Comparison of ENCODE assay signal across 11 cellular contexts in the genomic region with DNA sequence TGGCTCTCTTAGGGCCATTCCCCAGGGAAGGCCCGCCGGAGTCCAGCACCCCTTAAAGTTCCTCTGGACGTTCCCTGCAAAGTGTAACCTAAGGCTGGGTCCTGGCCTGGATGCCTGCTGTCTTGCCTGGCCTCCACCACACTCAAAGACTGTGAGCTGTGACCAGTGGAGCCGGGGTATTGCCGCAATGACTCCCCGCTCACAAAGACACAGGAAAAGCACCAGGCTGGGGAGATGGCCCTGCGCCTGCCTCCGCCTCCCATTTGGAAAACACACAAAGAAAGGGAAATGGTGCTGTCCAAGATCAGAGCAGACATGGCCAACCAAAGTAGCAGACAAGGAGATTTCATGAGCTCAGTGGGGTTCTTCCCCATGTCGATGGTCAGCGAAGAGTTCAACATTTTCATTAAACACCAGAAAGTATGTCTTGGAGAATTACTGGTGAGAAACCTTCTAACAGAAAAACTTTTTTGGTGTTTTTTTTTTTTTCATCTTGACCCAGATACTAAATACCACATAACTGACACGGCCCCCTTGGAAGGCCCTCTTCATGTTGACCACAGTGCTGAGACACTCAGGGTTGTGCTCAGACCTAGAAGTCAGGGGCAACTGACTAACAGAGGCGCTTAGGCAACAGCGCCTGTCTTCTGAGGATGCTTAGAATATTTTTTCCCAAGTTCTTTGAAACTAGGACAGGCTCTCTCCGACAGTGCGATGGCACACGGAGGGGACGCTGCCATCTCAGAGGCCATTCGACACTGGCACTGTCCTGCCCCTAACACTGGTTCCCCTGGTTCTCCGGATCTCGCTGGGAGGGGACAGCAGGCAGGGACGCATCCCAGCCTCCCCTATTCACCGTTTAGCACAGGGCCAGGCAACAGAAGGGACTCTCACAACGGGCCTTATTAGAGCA.
A peak's percentile ranks its signal among the peaks of the same experiment; 100 is the strongest.
DNase-seq lines count a peak whose midpoint lies in the region; ATAC-seq and FAIRE-seq lines count a peak whose summit lies in the region.
"Had no signal": no experiment of that assay in that cellular context is flagged by ENCODE, and none has a peak within 500 bp of the region (broad histone marks: within the 10 kb centered on the region; RNA-seq: fewer than 3 reads in every experiment).

No MANE protein-coding gene starts in this region.

- H3K9ac ChIP-seq in mesenchymal stem cell (ENCODE audit: low read length) = no peak overlapping the region

- intact Hi-C loops in activated T-helper 1 cell treated with anti-CD3 and anti-CD28 coated beads, Interleukin-12 subunit alpha, Interleukin-12 subunit beta, Interleukin-2, Interleukin-4 antibody, amounts not matched to agents 30 ng/mL and 10 ng/mL and 1 ng/mL, durations not matched to agents 14 hours and 24 hours and 36 hours (cut with micrococcal nuclease) = loop anchor here (1.0 to 2.0 kb wide), 6 partner anchors 15 to 227 kb away; a partner anchor contains a TSS

- no peak overlapping the region for H2AK5ac ChIP-seq in mesenchymal stem cell (ENCODE audit: low read length, severe bottlenecking)

- H3K36me3 ChIP-seq in small intestine (ENCODE audit: control insufficient read depth in 2 of 2, insufficient read depth in 2 of 2, low read length in 2 of 2) (no peaks in the 10 kb centered on the region), mesenchymal stem cell (ENCODE audit: control insufficient read depth in 1 of 2, insufficient read depth in 2 of 2, low read depth in 1 of 2, low read length in 2 of 2) (no peaks in the 10 kb centered on the region)

- H3K4me2 ChIP-seq in mesenchymal stem cell (ENCODE audit: low read length, poor library complexity, severe bottlenecking) = no peak overlapping the region

- H3K4me1 ChIP-seq in small intestine (ENCODE audit: control insufficient read depth in 2 of 2, insufficient read depth in 1 of 2, low read depth in 1 of 2, low read length in 1 of 2) = peaks cover 0 to 5% of the 10 kb centered on the region in 2 donors
- peaks cover 11% of the 10 kb centered on the region for H3K4me1 ChIP-seq in mesenchymal stem cell (ENCODE audit: control insufficient read depth, insufficient read depth, low read depth, low read length)

- H2BK12ac ChIP-seq in mesenchymal stem cell (ENCODE audit: low read length in 2 of 2) = no peak overlapping the region

- no peak overlapping the region for H4K91ac ChIP-seq in mesenchymal stem cell (ENCODE audit: low read length)

- H2BK120ac ChIP-seq in mesenchymal stem cell (ENCODE audit: low read depth, low read length) = no peak overlapping the region

- no peak overlapping the region for H3K18ac ChIP-seq in mesenchymal stem cell (ENCODE audit: low read depth in 1 of 2, low read length in 2 of 2)

- H3K23ac ChIP-seq in mesenchymal stem cell (ENCODE audit: low read length in 2 of 2) = no peak overlapping the region

- peak overlapping the region; percentile 88 for H3K27ac Mint-ChIP-seq in activated T-helper 1 cell treated with anti-CD3 and anti-CD28 coated beads, Interleukin-12 subunit alpha, Interleukin-12 subunit beta, Interleukin-2, Interleukin-4 antibody, amounts not matched to agents 30 ng/mL and 10 ng/mL and 1 ng/mL, durations not matched to agents 14 hours and 24 hours and 36 hours

- peaks cover 22% of the 10 kb centered on the region for H3K27me3 Mint-ChIP-seq in activated T-helper 1 cell treated with anti-CD3 and anti-CD28 coated beads, Interleukin-12 subunit alpha, Interleukin-12 subunit beta, Interleukin-2, Interleukin-4 antibody, amounts not matched to agents 30 ng/mL and 10 ng/mL and 1 ng/mL, durations not matched to agents 14 hours and 24 hours and 36 hours (ENCODE audit: insufficient read depth)

- no peak overlapping the region for H2BK15ac ChIP-seq in mesenchymal stem cell (ENCODE audit: low read depth, poor library complexity, severe bottlenecking)

- H3K9me3 ChIP-seq in small intestine (ENCODE audit: control insufficient read depth, low read depth) (no peaks in the 10 kb centered on the region), mesenchymal stem cell (ENCODE audit: control insufficient read depth, low read length) (no peaks in the 10 kb centered on the region)

- H3K4ac ChIP-seq in mesenchymal stem cell (ENCODE audit: low read depth in 1 of 2, low read length in 2 of 2) = no peak overlapping the region

- H3K4me1 Mint-ChIP-seq in activated T-helper 1 cell treated with anti-CD3 and anti-CD28 coated beads, Interleukin-12 subunit alpha, Interleukin-12 subunit beta, Interleukin-2, Interleukin-4 antibody, amounts not matched to agents 30 ng/mL and 10 ng/mL and 1 ng/mL, durations not matched to agents 14 hours and 24 hours and 36 hours (ENCODE audit: low read depth) = peaks cover 50% of the 10 kb centered on the region

- H2AFZ ChIP-seq in mesenchymal stem cell (ENCODE audit: low read depth, low read length) = no peak overlapping the region

- DNase-seq in activated T-helper 1 cell treated with anti-CD3 and anti-CD28 coated beads, Interleukin-12 subunit alpha, Interleukin-12 subunit beta, Interleukin-2, Interleukin-4 antibody, amounts not matched to agents 30 ng/mL and 10 ng/mL and 1 ng/mL, durations not matched to agents 14 hours and 24 hours and 36 hours (ENCODE audit: low spot score) = no peak
- peak; percentile 24 to 29 for DNase-seq in hippocampal formation (lab: John Stamatoyannopoulos, UW)
- no peak for DNase-seq in small intestine
- DNase-seq in AML-193 (lab: John Stamatoyannopoulos, UW) = no peak
- no peak for DNase-seq in mesenchymal stem cell
- DNase-seq: cerebellar nuclear complex, DMS79 treated with DMSO at 0.1 percent for 48 hours, kidney glomerular epithelial cell, NCI-H1436 had no signal

- ATAC-seq in HG02943 (IDR thresholded peaks at IDR 0.05; ENCODE audit: low read depth, unreplicated experiment) (peak; percentile 26), GM19023 (IDR thresholded peaks at IDR 0.05; ENCODE audit: unreplicated experiment) (no peak)

- H3K4me3 Mint-ChIP-seq in activated T-helper 1 cell treated with anti-CD3 and anti-CD28 coated beads, Interleukin-12 subunit alpha, Interleukin-12 subunit beta, Interleukin-2, Interleukin-4 antibody, amounts not matched to agents 30 ng/mL and 10 ng/mL and 1 ng/mL, durations not matched to agents 14 hours and 24 hours and 36 hours = peak overlapping the region; percentile 66

- H2BK5ac ChIP-seq in mesenchymal stem cell (ENCODE audit: low read depth, low read length, poor library complexity, severe bottlenecking) = no peak overlapping the region

- peaks cover 3% of the 10 kb centered on the region for H3K36me3 Mint-ChIP-seq in activated T-helper 1 cell treated with anti-CD3 and anti-CD28 coated beads, Interleukin-12 subunit alpha, Interleukin-12 subunit beta, Interleukin-2, Interleukin-4 antibody, amounts not matched to agents 30 ng/mL and 10 ng/mL and 1 ng/mL, durations not matched to agents 14 hours and 24 hours and 36 hours (ENCODE audit: low read depth)

- WGBS in small intestine, 3 donors = 77 to 79% (median 79%) methylated on average over 23 of the region's 23 CpGs
- 87% methylated on average over 21 of the region's 23 CpGs for WGBS in mesenchymal stem cell

- no peaks in the 10 kb centered on the region for H3K27me3 ChIP-seq in small intestine (ENCODE audit: control insufficient read depth in 2 of 2, insufficient read depth in 2 of 2, low read length in 2 of 2)
- H3K27me3 ChIP-seq in mesenchymal stem cell (ENCODE audit: control insufficient read depth in 1 of 2, insufficient read depth in 1 of 2, low read length in 2 of 2) = peaks cover 0 to 5% of the 10 kb centered on the region in 2 experiments

- H3K79me1 ChIP-seq in mesenchymal stem cell (replicated peaks; ENCODE audit: low read length, poor library complexity, severe bottlenecking) = no peaks in the 10 kb centered on the region

- no peak overlapping the region for H3K14ac ChIP-seq in mesenchymal stem cell (ENCODE audit: low read length in 2 of 2)

- no peak overlapping the region for H4K8ac ChIP-seq in mesenchymal stem cell (ENCODE audit: low read length)

- H3K4me3 ChIP-seq in small intestine (ENCODE audit: low read depth in 1 of 2, low read length in 2 of 2) = peak overlapping the region in 1 of 2 donors; percentile 47
- no peak overlapping the region for H3K4me3 ChIP-seq in mesenchymal stem cell (ENCODE audit: insufficient read depth in 1 of 2, low read depth in 1 of 2, low read length in 2 of 2)

- no peaks in the 10 kb centered on the region for H3K9me3 Mint-ChIP-seq in activated T-helper 1 cell treated with anti-CD3 and anti-CD28 coated beads, Interleukin-12 subunit alpha, Interleukin-12 subunit beta, Interleukin-2, Interleukin-4 antibody, amounts not matched to agents 30 ng/mL and 10 ng/mL and 1 ng/mL, durations not matched to agents 14 hours and 24 hours and 36 hours

- H3K27ac ChIP-seq in small intestine (ENCODE audit: low read depth in 1 of 2, low read length in 1 of 2) (peak overlapping the region; percentile 30 to 79), mesenchymal stem cell (ENCODE audit: low read length, poor library complexity, severe bottlenecking) (no peak overlapping the region)

- FAIRE-seq in small intestine (lab: Jason Lieb, UNC) = no peak

Comparison
In these comparisons a context has a peak if more than half of its experiments do, and no peak if none do; other contexts are left out.
1. DNase-seq: peak in hippocampal formation (2 of 2); none in activated T-helper 1 cell treated with anti-CD3 and anti-CD28 coated beads, Interleukin-12 subunit alpha, Interleukin-12 subunit beta, Interleukin-2, Interleukin-4 antibody, amounts not matched to agents 30 ng/mL and 10 ng/mL and 1 ng/mL, durations not matched to agents 14 hours and 24 hours and 36 hours (single experiment), small intestine (single experiment), AML-193 (0 of 2) and mesenchymal stem cell (single experiment).